In genomic region chr6:93900142-93900541, GRCh38 we compare ENCODE assay signal across 3 cellular contexts.
"Had no signal": no experiment of that assay in that cellular context is flagged by ENCODE, and none has a peak within 500 bp of the region (broad histone marks: within the 10 kb centered on the region; RNA-seq: fewer than 3 reads in every experiment).

No MANE protein-coding gene starts in this region.

- DNase-seq: GDM1, GF-D8 had no signal

- H3K4me3 ChIP-seq: GM12878 had no signal

- ATAC-seq: GM12878 had no signal
